Comparison of ENCODE assay signal across 8 cellular contexts in genomic region chr14:95318870-95319311, GRCh38. TPM values are rescaled to one million over a fixed set of nuclear protein-coding genes. Genes with fewer than 3 reads are reported as not detected.
DNase-seq lines count a peak whose midpoint lies in the region; ATAC-seq and TF ChIP-seq lines count a peak whose summit lies in the region.

No MANE protein-coding gene starts in this region.

- peak; percentile 40 for DNase-seq in RPMI8226
- no peak for DNase-seq in NCI-H1694 treated with DMSO at 0.1 percent for 48 hours (lab: John Stamatoyannopoulos, UW)
- DNase-seq in mesenteric fat pad (ENCODE audit: low spot score), result no peak
- no peak for DNase-seq in NCI-H2107 (lab: John Stamatoyannopoulos, UW)

- no peaks in the 10 kb centered on the region for H3K9me2 ChIP-seq in DOHH2 (replicated peaks; ENCODE audit: control insufficient read depth, low read length)

- H3K4me2 ChIP-seq in DOHH2 (ENCODE audit: low read length) (peak overlapping the region; percentile 78), parathyroid adenoma (ENCODE audit: low read length) (peak overlapping the region; percentile 80)

- H3K27me3 ChIP-seq in DOHH2 (ENCODE audit: control insufficient read depth, low read length), result peaks cover 88% of the 10 kb centered on the region
- no peaks in the 10 kb centered on the region for H3K27me3 ChIP-seq in esophagus (ENCODE audit: control insufficient read depth in 1 of 2, insufficient read depth in 2 of 2, low read length in 2 of 2)
- no peaks in the 10 kb centered on the region for H3K27me3 ChIP-seq in parathyroid adenoma (ENCODE audit: control insufficient read depth, insufficient read depth, low read length)

- ATAC-seq in GM18909 (IDR thresholded peaks at IDR 0.05; ENCODE audit: poor library complexity, unreplicated experiment), result no peak

- WGBS in esophagus, 2 donors, result 7 to 12% methylated on average over 14 to 15 of the region's 15 CpGs

- no peaks in the 10 kb centered on the region for H3F3A ChIP-seq in DOHH2 (ENCODE audit: control insufficient read depth, insufficient read depth)

- no peak overlapping the region for H3K27ac ChIP-seq in DOHH2 (ENCODE audit: low read depth, low read length)
- H3K27ac ChIP-seq in esophagus (ENCODE audit: low read depth in 2 of 2, low read length in 1 of 2), result peak overlapping the region; percentile 22 to 46
- H3K27ac ChIP-seq in parathyroid adenoma, result no peak overlapping the region

- H3K9me3 ChIP-seq in DOHH2 (ENCODE audit: control insufficient read depth, insufficient read depth, low read length), result no peaks in the 10 kb centered on the region
- no peaks in the 10 kb centered on the region for H3K9me3 ChIP-seq in esophagus (ENCODE audit: control insufficient read depth in 2 of 2, insufficient read depth in 1 of 2, low read depth in 1 of 2, low read length in 1 of 2)
- H3K9me3 ChIP-seq in parathyroid adenoma (ENCODE audit: control insufficient read depth, low read length), result no peaks in the 10 kb centered on the region

- H3K4me1 ChIP-seq in DOHH2 (ENCODE audit: control insufficient read depth, low read length) (peaks cover 9% of the 10 kb centered on the region), esophagus (ENCODE audit: control insufficient read depth in 2 of 2, insufficient read depth in 2 of 2, low read length in 1 of 2) (peaks cover 9 to 26% of the 10 kb centered on the region in 2 donors), parathyroid adenoma (peaks cover 5% of the 10 kb centered on the region)

- no peaks in the 10 kb centered on the region for H4K20me1 ChIP-seq in DOHH2 (ENCODE audit: control insufficient read depth, insufficient read depth, low read depth, low read length)

- peak overlapping the region; percentile 69 for H3K4me3 ChIP-seq in DOHH2 (ENCODE audit: low read length)
- H3K4me3 ChIP-seq in esophagus (ENCODE audit: low read depth in 1 of 2, low read length in 2 of 2), result peak overlapping the region; percentile 61 to 62
- H3K4me3 ChIP-seq in parathyroid adenoma (ENCODE audit: low read depth, low read length), result peak overlapping the region; percentile 54

- no peaks in the 10 kb centered on the region for H3K79me2 ChIP-seq in DOHH2 (ENCODE audit: control insufficient read depth, low read length)
- no peaks in the 10 kb centered on the region for H3K79me2 ChIP-seq in parathyroid adenoma

- H3K36me3 ChIP-seq in DOHH2 (ENCODE audit: control insufficient read depth, low read length) (no peaks in the 10 kb centered on the region), esophagus (ENCODE audit: control insufficient read depth in 2 of 2, insufficient read depth in 2 of 2, low read length in 1 of 2) (no peaks in the 10 kb centered on the region), parathyroid adenoma (ENCODE audit: control insufficient read depth, insufficient read depth, low read length) (no peaks in the 10 kb centered on the region)

- no peak overlapping the region for H3K9ac ChIP-seq in parathyroid adenoma

- TF ChIP-seq CTCF in DOHH2 (IDR thresholded peaks at IDR 0.05; ENCODE audit: low read depth, low read length, poor library complexity, severe bottlenecking) (no peak), parathyroid adenoma (IDR thresholded peaks at IDR 0.05) (no peak)

- peak overlapping the region; percentile 100 for H2AFZ ChIP-seq in parathyroid adenoma

RNA-seq across cellular contexts. Expression of gene CLMN, which starts 0.8 kb away (rescaled TPM):
- polyA plus RNA-seq in esophagus, result 1 to 10 TPM; 1.6 to 2.3 TPM
- 47.4 TPM for total RNA-seq in mesenteric fat pad

Comparison
In these comparisons a context has a peak if more than half of its experiments do, and no peak if none do; other contexts are left out.
1. H3K27ac ChIP-seq: peak in esophagus (2 of 2); none in DOHH2 (single experiment) and parathyroid adenoma (single experiment).
2. Peak in every context shown above with its lines, with median percentiles within 50 percentile points of each other: H3K4me3 ChIP-seq.